12 cellular contexts compared by ENCODE assay signal in genomic region chr18:10660485-10660884, GRCh38.
DNase-seq lines count a peak whose midpoint lies in the region; ATAC-seq and TF ChIP-seq lines count a peak whose summit lies in the region.
"Had no signal": no experiment of that assay in that cellular context is flagged by ENCODE, and none has a peak within 500 bp of the region (broad histone marks: within the 10 kb centered on the region; RNA-seq: fewer than 3 reads in every experiment).

No MANE protein-coding gene starts in this region.

- no peak overlapping the region for H3K9ac ChIP-seq in neural progenitor cell

- H3K27ac ChIP-seq in neural progenitor cell = no peak overlapping the region

- H3K36me3 Mint-ChIP-seq in Calu3 (ENCODE audit: insufficient read depth, unreplicated experiment) (peaks cover 7% of the 10 kb centered on the region), neural progenitor cell (no peaks in the 10 kb centered on the region)
- H3K36me3 Mint-ChIP-seq: CD4-positive, CD25-positive, alpha-beta regulatory T cell had no signal

- intact Hi-C loops in Calu3 (cut with micrococcal nuclease; ENCODE audit: unreplicated experiment) = no loop called here

- peaks cover 26% of the 10 kb centered on the region for H3K4me1 Mint-ChIP-seq in Calu3 (ENCODE audit: low read depth, unreplicated experiment)
- no peaks in the 10 kb centered on the region for H3K4me1 Mint-ChIP-seq in neural progenitor cell
- H3K4me1 Mint-ChIP-seq: CD4-positive, CD25-positive, alpha-beta regulatory T cell had no signal

- no peak overlapping the region for H3K4me3 Mint-ChIP-seq in Calu3 (ENCODE audit: low read depth, unreplicated experiment)
- no peak overlapping the region for H3K4me3 Mint-ChIP-seq in neural progenitor cell
- H3K4me3 Mint-ChIP-seq: CD4-positive, CD25-positive, alpha-beta regulatory T cell had no signal

- no peaks in the 10 kb centered on the region for H3K9me3 ChIP-seq in neural progenitor cell (ENCODE audit: low read depth)

- H3K36me3 ChIP-seq in neural progenitor cell = no peaks in the 10 kb centered on the region

- BruUV-seq in Calu3 (replicated peaks; lab: Mats Ljungman, UMichigan) = no TSS peak

- H3K4me3 ChIP-seq in neural progenitor cell = no peak overlapping the region

- no peaks in the 10 kb centered on the region for H3F3A ChIP-seq in neural progenitor cell (ENCODE audit: low read depth)

- no peaks in the 10 kb centered on the region for H3K27me3 ChIP-seq in neural progenitor cell

- CTCF ChIA-PET in Calu3 (lab: Charles Lee) = interaction anchor here (1.1 kb wide), 1 partner anchor 56 kb away, joined by 4 read pairs; no protein-coding TSS in a partner anchor

- TF ChIP-seq CTCF in Calu3 (IDR thresholded peaks at IDR 0.05; ENCODE audit: unreplicated experiment) (no peak), neural progenitor cell (IDR thresholded peaks at IDR 0.05) (no peak)

- H3K4me1 ChIP-seq in neural progenitor cell = no peaks in the 10 kb centered on the region

- H3K79me2 ChIP-seq in neural progenitor cell (ENCODE audit: low read depth) = no peaks in the 10 kb centered on the region

- no peak overlapping the region for H3K4me2 ChIP-seq in neural progenitor cell

- H2AFZ ChIP-seq in neural progenitor cell (replicated peaks) = peak overlapping the region; percentile 63

- no peaks in the 10 kb centered on the region for H4K20me1 ChIP-seq in neural progenitor cell (ENCODE audit: low read depth)

- no peaks in the 10 kb centered on the region for H3K27me3 Mint-ChIP-seq in Calu3 (ENCODE audit: unreplicated experiment)
- H3K27me3 Mint-ChIP-seq in neural progenitor cell (ENCODE audit: insufficient read depth, low read depth) = no peaks in the 10 kb centered on the region

- ATAC-seq in HG03095 (IDR thresholded peaks at IDR 0.05; ENCODE audit: unreplicated experiment) (no peak), HG03342 (IDR thresholded peaks at IDR 0.05; ENCODE audit: unreplicated experiment) (no peak)

- peak overlapping the region; percentile 25 for H3K27ac Mint-ChIP-seq in Calu3 (ENCODE audit: unreplicated experiment)
- H3K27ac Mint-ChIP-seq in neural progenitor cell = no peak overlapping the region
- H3K27ac Mint-ChIP-seq: CD4-positive, CD25-positive, alpha-beta regulatory T cell had no signal

- DNase-seq in Calu3 (peak; percentile 28), M059J (ENCODE audit: low read depth) (peak; percentile 77), fibroblast of gingiva (ENCODE audit: low read depth) (peak; percentile 21), neural progenitor cell (ENCODE audit: low spot score) (no peak), HK-2 (ENCODE audit: unreplicated experiment) (no peak), pons (ENCODE audit: low spot score) (no peak)
- DNase-seq: activated gamma-delta T cell treated with Interleukin-2 at 50 U/mL for 16 hours; CD4-positive, CD25-positive, alpha-beta regulatory T cell; effector CD8-positive, alpha-beta T cell; NCI-H1048 had no signal

- no peaks in the 10 kb centered on the region for H3K9me3 Mint-ChIP-seq in Calu3 (ENCODE audit: low read depth, unreplicated experiment)
- no peaks in the 10 kb centered on the region for H3K9me3 Mint-ChIP-seq in neural progenitor cell

Comparison
In these comparisons a context has a peak if more than half of its experiments do, and no peak if none do; other contexts are left out.
1. DNase-seq: peak in Calu3 (single experiment), M059J (single experiment) and fibroblast of gingiva (single experiment); none in neural progenitor cell (single experiment), HK-2 (single experiment) and pons (single experiment).